ENCODE assay signal across 35 cellular contexts in the genomic region with DNA sequence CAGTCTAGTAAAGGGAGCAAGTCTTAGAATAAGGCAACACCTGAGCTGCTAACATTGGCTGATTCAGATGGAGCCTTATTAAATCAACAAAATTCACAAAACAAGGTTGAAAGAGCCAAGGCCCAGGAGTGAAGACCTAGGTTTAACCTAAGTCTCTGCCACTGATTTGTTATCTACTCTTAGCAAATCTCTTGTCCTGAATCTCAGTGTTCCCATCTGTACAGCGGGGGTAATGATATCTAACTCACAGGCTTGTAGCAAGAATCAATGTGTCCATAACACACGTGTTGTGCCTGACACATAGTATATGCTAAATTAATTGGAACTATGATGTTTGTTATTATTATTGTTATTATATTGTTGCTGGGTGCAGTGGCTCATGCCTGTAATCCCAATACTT.
"Had no signal": no experiment of that assay in that cellular context is flagged by ENCODE, and none has a peak within 500 bp of the region (broad histone marks: within the 10 kb centered on the region; RNA-seq: fewer than 3 reads in every experiment).

No MANE protein-coding gene starts in this region.

- H3K36me3 ChIP-seq: adrenal gland, gastrocnemius medialis, heart left ventricle, WERI-Rb-1 had no signal

- H3K4me1 Mint-ChIP-seq: activated B cell treated with CpG ODN at 0.5 μM for 24 hours; activated naive CD4-positive, alpha-beta T cell treated with anti-CD3 and anti-CD28 coated beads, Interleukin-2, amount 50 U/mL, for 24 hours; activated naive CD8-positive, alpha-beta T cell treated with anti-CD3 and anti-CD28 coated beads for 36 hours; activated naive CD8-positive, alpha-beta T cell treated with anti-CD3 and anti-CD28 coated beads, Interleukin-2, amount 50 U/mL, for 24 hours; activated T-helper 17 cell treated with anti-CD3 and anti-CD28 coated beads, Interleukin-2, amount 50 U/mL, for 72 hours had no signal

- H3K4me1 ChIP-seq: body of pancreas, gastrocnemius medialis had no signal

- H3K4me3 ChIP-seq: adrenal gland, body of pancreas, gastrocnemius medialis, heart left ventricle had no signal

- ATAC-seq: activated CD4-positive, CD25-positive, alpha-beta regulatory T cell treated with anti-CD3 and anti-CD28 coated beads, Interleukin-2, amount 50 U/mL, for 24 hours; activated CD8-positive, alpha-beta T cell treated with anti-CD3 and anti-CD28 coated beads for 36 hours; activated naive CD8-positive, alpha-beta T cell treated with anti-CD3 and anti-CD28 coated beads, Interleukin-2, amount 50 U/mL, for 24 hours; activated T-cell treated with anti-CD3 and anti-CD28 coated beads, Interleukin-2, amount 50 U/mL, for 4 hours; activated T-helper 17 cell treated with anti-CD3 and anti-CD28 coated beads, Interleukin-2, amount 50 U/mL, for 72 hours; body of pancreas; effector memory CD8-positive, alpha-beta T cell; gastrocnemius medialis; heart left ventricle; T-helper 17 cell had no signal

- H3K27ac ChIP-seq: adrenal gland, body of pancreas, gastrocnemius medialis, heart left ventricle, WERI-Rb-1 had no signal

- H3K9me3 Mint-ChIP-seq: activated naive CD8-positive, alpha-beta T cell treated with anti-CD3 and anti-CD28 coated beads for 36 hours; activated naive CD8-positive, alpha-beta T cell treated with anti-CD3 and anti-CD28 coated beads, Interleukin-2, amount 50 U/mL, for 24 hours; activated T-cell treated with anti-CD3 and anti-CD28 coated beads, Interleukin-2, amount 50 U/mL, for 4 hours; effector memory CD8-positive, alpha-beta T cell; T-helper 2 cell treated with Interferon-gamma antibody and Interleukin-4, amounts not matched to agents 5 μg/mL and 100 μg/mL, for 36 hours had no signal

- DNase-seq: activated B cell treated with CpG ODN at 0.5 μM for 24 hours; activated CD4-positive, alpha-beta T cell treated with anti-CD3 and anti-CD28 coated beads for 48 hours; activated CD4-positive, alpha-beta T cell treated with anti-CD3 and anti-CD28 coated beads, Interleukin-2, amount 50 U/mL, for 1 hour; activated CD4-positive, alpha-beta T cell treated with anti-CD3 and anti-CD28 coated beads, Interleukin-2, amount 50 U/mL, for 48 hours; activated CD8-positive, alpha-beta memory T cell treated with anti-CD3 and anti-CD28 coated beads for 24 hours; activated CD8-positive, alpha-beta T cell treated with anti-CD3 and anti-CD28 coated beads for 36 hours; activated effector memory CD4-positive, alpha-beta T cell treated with Interleukin-2 at 50 U/mL for 16 hours; activated gamma-delta T cell treated with Interleukin-2 at 50 U/mL for 16 hours; activated naive CD4-positive, alpha-beta T cell treated with Interleukin-2 at 50 U/mL for 16 hours; activated naive CD8-positive, alpha-beta T cell treated with anti-CD3 and anti-CD28 coated beads for 36 hours; activated naive CD8-positive, alpha-beta T cell treated with anti-CD3 and anti-CD28 coated beads, Interleukin-2, amount 50 U/mL, for 24 hours; activated T-cell treated with anti-CD3 and anti-CD28 coated beads, Interleukin-2, amount 50 U/mL, for 4 hours; amygdala; aorta; body of pancreas; caudate nucleus; cortex of kidney; dermis blood vessel endothelial cell; effector CD4-positive, alpha-beta T cell; effector memory CD8-positive, alpha-beta T cell; erythroblast; foreskin fibroblast; gastrocnemius medialis; glutamatergic neuron; heart left ventricle; T-helper 1 cell; T-helper 17 cell; T1000 had no signal

- H3K4me3 Mint-ChIP-seq: activated B cell treated with CpG ODN at 0.5 μM for 24 hours; activated CD8-positive, alpha-beta T cell treated with anti-CD3 and anti-CD28 coated beads for 36 hours; activated naive CD4-positive, alpha-beta T cell treated with anti-CD3 and anti-CD28 coated beads, Interleukin-2, amount 50 U/mL, for 24 hours; activated naive CD8-positive, alpha-beta T cell treated with anti-CD3 and anti-CD28 coated beads for 36 hours; activated naive CD8-positive, alpha-beta T cell treated with anti-CD3 and anti-CD28 coated beads, Interleukin-2, amount 50 U/mL, for 24 hours; activated T-cell treated with anti-CD3 and anti-CD28 coated beads, Interleukin-2, amount 50 U/mL, for 4 hours; activated T-helper 17 cell treated with anti-CD3 and anti-CD28 coated beads, Interleukin-2, amount 50 U/mL, for 72 hours; effector memory CD8-positive, alpha-beta T cell; T-helper 17 cell; T-helper 2 cell treated with Interferon-gamma antibody and Interleukin-4, amounts not matched to agents 5 μg/mL and 100 μg/mL, for 36 hours had no signal

- H3K9me3 ChIP-seq: adrenal gland, body of pancreas, gastrocnemius medialis, heart left ventricle had no signal

- H3K27ac Mint-ChIP-seq: activated B cell treated with CpG ODN at 0.5 μM for 24 hours; activated CD8-positive, alpha-beta T cell treated with anti-CD3 and anti-CD28 coated beads for 36 hours; activated naive CD4-positive, alpha-beta T cell treated with anti-CD3 and anti-CD28 coated beads, Interleukin-2, amount 50 U/mL, for 24 hours; activated naive CD8-positive, alpha-beta T cell treated with anti-CD3 and anti-CD28 coated beads for 36 hours; activated naive CD8-positive, alpha-beta T cell treated with anti-CD3 and anti-CD28 coated beads, Interleukin-2, amount 50 U/mL, for 24 hours; activated T-helper 17 cell treated with anti-CD3 and anti-CD28 coated beads, Interleukin-2, amount 50 U/mL, for 72 hours; effector memory CD8-positive, alpha-beta T cell; T-helper 17 cell; T-helper 2 cell treated with Interferon-gamma antibody and Interleukin-4, amounts not matched to agents 5 μg/mL and 100 μg/mL, for 36 hours had no signal

- H3K27me3 ChIP-seq: adrenal gland, body of pancreas, gastrocnemius medialis, heart left ventricle had no signal

- FAIRE-seq: colon had no signal

- H3K36me3 Mint-ChIP-seq: activated naive CD4-positive, alpha-beta T cell treated with anti-CD3 and anti-CD28 coated beads, Interleukin-2, amount 50 U/mL, for 24 hours; activated naive CD8-positive, alpha-beta T cell treated with anti-CD3 and anti-CD28 coated beads for 36 hours had no signal
